ENCODE assay signal across 14 cellular contexts in genomic region chr5:181239062-181239663, GRCh38. TPM values are rescaled to one million over a fixed set of nuclear protein-coding genes. Genes with fewer than 3 reads are reported as not detected.
DNase-seq lines count a peak whose midpoint lies in the region; FAIRE-seq and TF ChIP-seq lines count a peak whose summit lies in the region.
"Had no signal": no experiment of that assay in that cellular context is flagged by ENCODE, and none has a peak within 500 bp of the region (broad histone marks: within the 10 kb centered on the region; RNA-seq: fewer than 3 reads in every experiment).

No MANE protein-coding gene starts in this region.

- no peak overlapping the region for H2BK12ac ChIP-seq in H1 (ENCODE audit: low read depth, low read length)

- CTCF ChIA-PET in activated naive CD4-positive, alpha-beta T cell treated with anti-CD3 and anti-CD28 coated beads, Interleukin-2, amount 10 ng/mL, durations not matched to agents 7 days and 5 days (lab: Charles Lee): interaction anchor here (0.6 to 1.3 kb wide), 2 partner anchors 11 to 21 kb away, joined by 3 read pairs; no protein-coding TSS in a partner anchor
- CTCF ChIA-PET in RWPE1 (lab: Yijun Ruan, JAX) (interaction anchor here (1.0 kb wide), 1 partner anchor 17 kb away, joined by 5 read pairs; no protein-coding TSS in a partner anchor), H1 (lab: Charles Lee; ENCODE audit: partially characterized antibody) (interaction anchor here (0.7 to 1.5 kb wide), 4 partner anchors 10 to 55 kb away, joined by 3 to 4 read pairs (median 3); no protein-coding TSS in a partner anchor)

- DNase-seq in activated naive CD4-positive, alpha-beta T cell treated with anti-CD3 and anti-CD28 coated beads, Interleukin-2, amount 10 ng/mL, durations not matched to agents 7 days and 5 days: no peak
- DNase-seq in activated naive CD4-positive, alpha-beta T cell treated with anti-CD3 and anti-CD28 coated beads, Interleukin-2, amount 50 U/mL, for 16 hours: no peak
- DNase-seq in RWPE1 (ENCODE audit: low spot score) (no peak), H1 (ENCODE audit: low read depth in 1 of 2, low spot score in 2 of 2) (no peak), smooth muscle cell (lab: John Stamatoyannopoulos, UW; ENCODE audit: unreplicated experiment) (no peak), NCI-H69 (lab: John Stamatoyannopoulos, UW) (no peak), NCI-H1092 (lab: John Stamatoyannopoulos, UW) (no peak), pons (ENCODE audit: low spot score) (no peak)
- DNase-seq: dorsolateral prefrontal cortex; MG63; NCI-H226; stimulated activated CD4-positive, alpha-beta T cell treated with anti-CD3 and anti-CD28 coated beads, Interleukin-4, amount 100 ng/mL, for 1 hour had no signal

- peaks cover 55% of the 10 kb centered on the region for H3K4me1 Mint-ChIP-seq in activated naive CD4-positive, alpha-beta T cell treated with anti-CD3 and anti-CD28 coated beads, Interleukin-2, amount 10 ng/mL, durations not matched to agents 7 days and 5 days

- no peak overlapping the region for H2BK15ac ChIP-seq in H1 (ENCODE audit: low read length)

- H3K9me3 Mint-ChIP-seq in activated naive CD4-positive, alpha-beta T cell treated with anti-CD3 and anti-CD28 coated beads, Interleukin-2, amount 10 ng/mL, durations not matched to agents 7 days and 5 days: no peaks in the 10 kb centered on the region
- H3K9me3 Mint-ChIP-seq: stimulated activated memory B cell treated with anti-CD40 and anti-IgM and Interleukin-4, amounts not matched to agents 10 μg/mL and 1 μg/mL and 100 μg/mL, for 72 hours had no signal

- H3K27ac ChIP-seq in RWPE1: peak overlapping the region; percentile 97
- H3K27ac ChIP-seq in H1 (ENCODE audit: low read depth, low read length): 0 out of 2 replicates have a peak overlapping the region, but pooled peaks have one; percentile 15
- H3K27ac ChIP-seq in smooth muscle cell (ENCODE audit: low read depth): peak overlapping the region; percentile 42
- H3K27ac ChIP-seq: dorsolateral prefrontal cortex, HL-60 had no signal

- no peak overlapping the region for H3K4ac ChIP-seq in H1 (replicated peaks; ENCODE audit: insufficient read length, low read depth, low read length)

- H2BK120ac ChIP-seq in H1 (replicated peaks; ENCODE audit: low read depth, low read length): no peak overlapping the region

- H3K4me3 ChIP-seq in H1 (ENCODE audit: extremely low read depth in 1 of 4, insufficient read depth in 2 of 4, low read depth in 3 of 4, low read length in 4 of 4) (no peak overlapping the region), smooth muscle cell (no peak overlapping the region)
- H3K4me3 ChIP-seq: dorsolateral prefrontal cortex, MG63 had no signal

- H4K91ac ChIP-seq in H1 (replicated peaks; ENCODE audit: insufficient read length, low read length): no peak overlapping the region

- H3K9me3 ChIP-seq in H1 (ENCODE audit: insufficient read depth in 2 of 2, low read depth in 1 of 2, low read length in 1 of 2) (no peaks in the 10 kb centered on the region), smooth muscle cell (replicated peaks; ENCODE audit: low read depth) (no peaks in the 10 kb centered on the region)
- H3K9me3 ChIP-seq: MG63 had no signal

- H3K9ac ChIP-seq in H1 (replicated peaks in 1 of 4; ENCODE audit: extremely low read depth in 1 of 4, low read depth in 3 of 4, low read length in 3 of 4) (no peak overlapping the region; a peak in 1 of 7 replicates), smooth muscle cell (ENCODE audit: low read depth) (no peak overlapping the region)

- WGBS in H1 (ENCODE audit: extremely low coverage in 1 of 2, insufficient coverage in 1 of 2, insufficient read length in 1 of 2, insufficient replicate concordance in 2 of 2, low coverage in 1 of 2, low lambda C conversion rate in 2 of 2, missing lambda C conversion rate in 1 of 2), 2 experiments: 92% methylated on average over 9 of the region's 9 CpGs; no CpG with 5 or more reads in 1 of the 2 experiments
- 96% methylated on average over 9 of the region's 9 CpGs for WGBS in smooth muscle cell (ENCODE audit: low lambda C conversion rate)

- no peak overlapping the region for H3K18ac ChIP-seq in H1 (ENCODE audit: extremely low read depth, low read length)

- no peak for FAIRE-seq in H1 (lab: Jason Lieb, UNC)

- peaks cover 3% of the 10 kb centered on the region; the same call in 1 of the 2 replicates for H3K23me2 ChIP-seq in H1 (ENCODE audit: low read depth, low read length)

- TF ChIP-seq RAD21 in H1 (IDR thresholded peaks at IDR 0.05 in 1 of 2, conservative IDR thresholded peaks at IDR 0.05 in 1 of 2; ENCODE audit: low read depth in 2 of 2, low read length in 2 of 2): no peak

- TF ChIP-seq EP300 in H1 (IDR thresholded peaks at IDR 0.05; ENCODE audit: borderline replicate concordance in 1 of 2, low read depth in 2 of 2, low read length in 2 of 2): no peak

- H3K27me3 ChIP-seq in H1 (replicated peaks in 1 of 4; ENCODE audit: control insufficient read depth in 3 of 4, extremely low read depth in 1 of 4, insufficient read depth in 3 of 4, low read length in 3 of 4): no peaks in the 10 kb centered on the region
- no peaks in the 10 kb centered on the region for H3K27me3 ChIP-seq in smooth muscle cell (ENCODE audit: low read depth)
- H3K27me3 ChIP-seq: dorsolateral prefrontal cortex, MG63 had no signal

- 0 out of 3 replicates have a peak, but pooled peaks of 1 of the 2 experiments have one; percentile 56 for TF ChIP-seq POLR2A in H1 (IDR thresholded peaks at IDR 0.05; ENCODE audit: control extremely low read depth in 1 of 2, low read depth in 2 of 2, low read length in 2 of 2)

- no peak overlapping the region for H2BK20ac ChIP-seq in H1 (ENCODE audit: low read length)

- H3K14ac ChIP-seq in H1 (ENCODE audit: insufficient read length): no peak overlapping the region

- H2AFZ ChIP-seq in H1 (ENCODE audit: low read length) (no peak overlapping the region), smooth muscle cell (ENCODE audit: low read depth) (no peak overlapping the region)

- peak overlapping the region; percentile 67 for H3K27ac Mint-ChIP-seq in activated naive CD4-positive, alpha-beta T cell treated with anti-CD3 and anti-CD28 coated beads, Interleukin-2, amount 10 ng/mL, durations not matched to agents 7 days and 5 days
- H3K27ac Mint-ChIP-seq: stimulated activated memory B cell treated with anti-CD40 and anti-IgM and Interleukin-4, amounts not matched to agents 10 μg/mL and 1 μg/mL and 100 μg/mL, for 72 hours had no signal

- H3K27me3 Mint-ChIP-seq in activated naive CD4-positive, alpha-beta T cell treated with anti-CD3 and anti-CD28 coated beads, Interleukin-2, amount 10 ng/mL, durations not matched to agents 7 days and 5 days: no peaks in the 10 kb centered on the region
- H3K27me3 Mint-ChIP-seq: stimulated activated memory B cell treated with anti-CD40 and anti-IgM and Interleukin-4, amounts not matched to agents 10 μg/mL and 1 μg/mL and 100 μg/mL, for 72 hours had no signal

- H3K23ac ChIP-seq in H1 (ENCODE audit: insufficient read length): no peak overlapping the region

- H3F3A ChIP-seq in smooth muscle cell (ENCODE audit: low read depth): peaks cover 59% of the 10 kb centered on the region

- H2AK5ac ChIP-seq in H1 (ENCODE audit: low read depth, low read length): no peak overlapping the region

- H3K79me2 ChIP-seq in H1 (ENCODE audit: control insufficient read depth in 1 of 2, insufficient read depth in 2 of 2, low read length in 2 of 2) (peaks cover 22 to 39% of the 10 kb centered on the region in 2 experiments), smooth muscle cell (ENCODE audit: low read depth) (peaks cover 54% of the 10 kb centered on the region)

- TF ChIP-seq CTCF in RWPE1 (conservative IDR thresholded peaks at IDR 0.05; ENCODE audit: low read depth) (no peak), H1 (IDR thresholded peaks at IDR 0.05; ENCODE audit: control extremely low read depth in 1 of 3, insufficient read depth in 1 of 3, low read depth in 1 of 3, low read length in 3 of 3) (no peak), smooth muscle cell (IDR thresholded peaks at IDR 0.05; ENCODE audit: borderline replicate concordance, insufficient read depth, poor library complexity, severe bottlenecking) (no peak)

- H4K5ac ChIP-seq in H1 (ENCODE audit: insufficient read length, low read depth, low read length): no peak overlapping the region

- peaks cover 5% of the 10 kb centered on the region; the same call in 1 of the 2 replicates for H3K79me1 ChIP-seq in H1 (ENCODE audit: low read depth, low read length)

- H3K4me2 ChIP-seq in H1 (ENCODE audit: insufficient read depth in 1 of 2, low read depth in 2 of 2, low read length in 2 of 2) (peak overlapping the region in 1 of 2 experiments; percentile 2; a peak in 1 of 4 replicates), smooth muscle cell (no peak overlapping the region)

- H4K20me1 ChIP-seq in H1 (replicated peaks in 1 of 2; ENCODE audit: control insufficient read depth in 1 of 2, insufficient read depth in 2 of 2, low read length in 2 of 2) (peaks cover 26 to 33% of the 10 kb centered on the region in 2 experiments), smooth muscle cell (ENCODE audit: low read depth) (peaks cover 88% of the 10 kb centered on the region)

- peaks cover 82% of the 10 kb centered on the region for H3K36me3 Mint-ChIP-seq in activated naive CD4-positive, alpha-beta T cell treated with anti-CD3 and anti-CD28 coated beads, Interleukin-2, amount 10 ng/mL, durations not matched to agents 7 days and 5 days

- no peak overlapping the region for H3K56ac ChIP-seq in H1 (replicated peaks; ENCODE audit: insufficient read length, low read depth, low read length)

- peaks cover 61 to 89% (median 73%) of the 10 kb centered on the region in 4 experiments for H3K36me3 ChIP-seq in H1 (ENCODE audit: control insufficient read depth in 2 of 4, insufficient read depth in 4 of 4, low read length in 3 of 4)
- peaks cover 17% of the 10 kb centered on the region for H3K36me3 ChIP-seq in smooth muscle cell (ENCODE audit: low read depth)

- no peak overlapping the region for H2BK5ac ChIP-seq in H1 (ENCODE audit: low read depth, low read length)

- no peak overlapping the region for H3K4me3 Mint-ChIP-seq in activated naive CD4-positive, alpha-beta T cell treated with anti-CD3 and anti-CD28 coated beads, Interleukin-2, amount 10 ng/mL, durations not matched to agents 7 days and 5 days
- H3K4me3 Mint-ChIP-seq: stimulated activated memory B cell treated with anti-CD40 and anti-IgM and Interleukin-4, amounts not matched to agents 10 μg/mL and 1 μg/mL and 100 μg/mL, for 72 hours had no signal

- POLR2A ChIA-PET in RWPE1 (lab: Yijun Ruan, JAX; ENCODE audit: low non-redundant PET): no interaction called here
- POLR2A ChIA-PET in H1 (lab: Charles Lee; ENCODE audit: partially characterized antibody): interaction anchor here (0.7 to 34.2 kb wide), 12 partner anchors 1 to 410 kb away, joined by 3 to 1334 read pairs (median 4); partner anchors contain the start of genes RACK1, TRIM41, TRIM52 and TRIM7

- no peak overlapping the region for H4K8ac ChIP-seq in H1 (ENCODE audit: extremely low read depth, insufficient read depth, low read length)

- H3K4me1 ChIP-seq in H1 (replicated peaks in 1 of 4; ENCODE audit: control insufficient read depth in 3 of 4, insufficient read depth in 4 of 4, low read length in 3 of 4) (peaks cover 5 to 16% (median 8%) of the 10 kb centered on the region in 4 experiments), smooth muscle cell (ENCODE audit: low read depth) (peaks cover 10% of the 10 kb centered on the region)

RNA-seq across cellular contexts. Expression of gene RACK1, which starts 4.5 kb away (rescaled TPM):
- total RNA-seq in H1 (2021; fragmentation: NEBNext Ultra II Directional; extraction: Animal tissue kit (Norgen Biotek cat#: 25700)): 2,564 and 2,589 TPM in 2 replicates
- 7,578 and 7,971 TPM in 2 replicates for polyA plus RNA-seq in H1 (2011; rRNA removed)
- 6,759 TPM for polyA plus RNA-seq in H1 (2011; cell fraction: cytosol; rRNA removed)
- polyA plus RNA-seq in H1 (2011; cell fraction: nucleus; rRNA removed): 7,543 TPM
- 3,817 to 4,876 TPM (median 4,535 TPM) in 4 replicates for polyA plus RNA-seq in H1 (2012, experiment 1 of 2)
- 4,888 TPM for polyA plus RNA-seq in H1 (2012, experiment 2 of 2)
- polyA plus RNA-seq in H1 (2013, experiment 1 of 2): 2,646 TPM
- 2,607 TPM for polyA plus RNA-seq in H1 (2013, experiment 2 of 2)
- 7,141 and 7,318 TPM in 2 replicates for polyA minus RNA-seq in H1 (2011; rRNA and poly(A)+ RNA removed)
- polyA minus RNA-seq in H1 (2011; cell fraction: cytosol; rRNA and poly(A)+ RNA removed): 3,305 TPM
- polyA minus RNA-seq in H1 (2011; cell fraction: nucleus; rRNA and poly(A)+ RNA removed): 3,286 TPM
- total RNA-seq in smooth muscle cell: 2,098 and 2,144 TPM in 2 replicates
- 617 and 686 TPM in 2 replicates for polyA plus RNA-seq in smooth muscle cell

RNA-seq across cellular contexts. Expression of gene TRIM41, which starts 16.1 kb away (rescaled TPM):
- 21.2 and 21.6 TPM in 2 replicates for total RNA-seq in H1 (2021; fragmentation: NEBNext Ultra II Directional; extraction: Animal tissue kit (Norgen Biotek cat#: 25700))
- 12.9 and 18.0 TPM in 2 replicates for polyA plus RNA-seq in H1 (2011; rRNA removed)
- polyA plus RNA-seq in H1 (2011; cell fraction: cytosol; rRNA removed): 19.8 TPM
- polyA plus RNA-seq in H1 (2011; cell fraction: nucleus; rRNA removed): 79.7 TPM
- polyA plus RNA-seq in H1 (2012, experiment 1 of 2): 19.4 to 26.5 TPM (median 23.3 TPM) in 4 replicates
- 10.8 TPM for polyA plus RNA-seq in H1 (2012, experiment 2 of 2)
- 15.0 TPM for polyA plus RNA-seq in H1 (2013, experiment 1 of 2)
- 13.5 TPM for polyA plus RNA-seq in H1 (2013, experiment 2 of 2)
- polyA minus RNA-seq in H1 (2011; rRNA and poly(A)+ RNA removed): 4.7 and 7.7 TPM in 2 replicates
- 6.7 TPM for polyA minus RNA-seq in H1 (2011; cell fraction: cytosol; rRNA and poly(A)+ RNA removed)
- 19.8 TPM for polyA minus RNA-seq in H1 (2011; cell fraction: nucleus; rRNA and poly(A)+ RNA removed)
- 6.3 and 7.5 TPM in 2 replicates for total RNA-seq in smooth muscle cell
- polyA plus RNA-seq in smooth muscle cell: 2.4 and 2.6 TPM in 2 replicates

RNA-seq across cellular contexts. Expression of gene TRIM52, which starts 21.8 kb away (rescaled TPM):
- 5.7 and 6.2 TPM in 2 replicates for total RNA-seq in H1 (2021; fragmentation: NEBNext Ultra II Directional; extraction: Animal tissue kit (Norgen Biotek cat#: 25700))
- polyA plus RNA-seq in H1 (2011; rRNA removed) (2.3 and 4.2 TPM in 2 replicates), smooth muscle cell (3.2 and 4.8 TPM in 2 replicates)
- 6.2 TPM for polyA plus RNA-seq in H1 (2011; cell fraction: cytosol; rRNA removed)
- 6.8 TPM for polyA plus RNA-seq in H1 (2011; cell fraction: nucleus; rRNA removed)
- 8.8 to 10.6 TPM (median 9.8 TPM) in 4 replicates for polyA plus RNA-seq in H1 (2012, experiment 1 of 2)
- 0.70 TPM for polyA plus RNA-seq in H1 (2012, experiment 2 of 2)
- 5.1 TPM for polyA plus RNA-seq in H1 (2013, experiment 1 of 2)
- polyA plus RNA-seq in H1 (2013, experiment 2 of 2): 4.3 TPM
- polyA minus RNA-seq in H1 (2011; rRNA and poly(A)+ RNA removed): 5.5 and 6.2 TPM in 2 replicates
- 2.3 TPM for polyA minus RNA-seq in H1 (2011; cell fraction: cytosol; rRNA and poly(A)+ RNA removed)
- polyA minus RNA-seq in H1 (2011; cell fraction: nucleus; rRNA and poly(A)+ RNA removed): 4.6 TPM
- total RNA-seq in smooth muscle cell: 5.0 and 6.9 TPM in 2 replicates

RNA-seq across cellular contexts. Expression of gene TRIM7, which starts 34.2 kb away (rescaled TPM):
- 0.44 and 0.47 TPM in 2 replicates for total RNA-seq in H1 (2021; fragmentation: NEBNext Ultra II Directional; extraction: Animal tissue kit (Norgen Biotek cat#: 25700))
- 0.36 and 0.57 TPM in 2 replicates for polyA plus RNA-seq in H1 (2011; rRNA removed)
- polyA plus RNA-seq in H1 (2011; cell fraction: cytosol; rRNA removed): 0.62 TPM
- 0.54 TPM for polyA plus RNA-seq in H1 (2011; cell fraction: nucleus; rRNA removed)
- 0.35 to 1.0 TPM (median 0.45 TPM) in 4 replicates for polyA plus RNA-seq in H1 (2012, experiment 1 of 2)
- 0.55 TPM for polyA plus RNA-seq in H1 (2012, experiment 2 of 2)
- polyA plus RNA-seq in H1 (2013, experiment 1 of 2): 0.53 TPM
- polyA plus RNA-seq in H1 (2013, experiment 2 of 2): 0.28 TPM
- polyA minus RNA-seq in H1 (2011; rRNA and poly(A)+ RNA removed): 0.05 TPM in 1 of 2 replicates, not detected in the other
- polyA minus RNA-seq in H1 (2011; cell fraction: cytosol; rRNA and poly(A)+ RNA removed): not detected
- polyA minus RNA-seq in H1 (2011; cell fraction: nucleus; rRNA and poly(A)+ RNA removed): 0.60 TPM
- total RNA-seq in smooth muscle cell: 3.4 TPM in 1 of 2 replicates, not detected in the other
- 0.45 TPM in 1 of 2 replicates, not detected in the other for polyA plus RNA-seq in smooth muscle cell

Comparison
In these comparisons a context has a peak if more than half of its experiments do, and no peak if none do; other contexts are left out.
1. H3K27ac ChIP-seq: peak in every context shown above with its lines; median percentile 97 in RWPE1; 42 in smooth muscle cell; 15 in H1.